1 cellular context compared by ENCODE assay signal in the genomic region with DNA sequence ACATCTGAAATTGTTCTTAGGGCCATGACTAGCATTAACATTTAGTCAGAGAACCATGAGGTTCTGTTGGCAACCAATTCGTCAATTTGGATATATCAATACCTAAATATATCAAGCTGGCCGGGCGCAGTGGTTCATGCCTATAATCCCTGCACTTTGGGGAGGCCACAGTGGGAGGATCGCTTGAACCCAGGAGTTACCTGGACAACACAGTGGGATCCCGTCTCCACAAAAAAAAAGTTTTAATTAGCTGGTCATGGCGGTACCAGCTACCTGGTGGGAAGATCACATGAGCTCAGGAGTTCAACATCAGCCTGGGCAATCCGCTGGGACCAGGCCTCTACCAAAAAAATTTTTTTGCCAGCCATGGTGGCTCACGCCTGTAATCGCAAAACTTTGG.
TF ChIP-seq lines count a peak whose summit lies in the region.

No MANE protein-coding gene starts in this region.

TF ChIP-seq in HCT116, 20 proteins besides CTCF, POLR2A, EP300 and RAD21 (continued from another document):
- TF ChIP-seq, protein P1, sequence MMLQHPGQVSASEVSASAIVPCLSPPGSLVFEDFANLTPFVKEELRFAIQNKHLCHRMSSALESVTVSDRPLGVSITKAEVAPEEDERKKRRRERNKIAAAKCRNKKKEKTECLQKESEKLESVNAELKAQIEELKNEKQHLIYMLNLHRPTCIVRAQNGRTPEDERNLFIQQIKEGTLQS (IDR thresholded peaks at IDR 0.05) = no peak
- TF ChIP-seq POLR2AphosphoS5 (IDR thresholded peaks at IDR 0.05; ENCODE audit: low read depth, low read length) (no peak), TCF7L2 (IDR thresholded peaks at IDR 0.05; ENCODE audit: borderline replicate concordance, extremely low read depth, insufficient read depth, insufficient read length) (no peak), CBX3 (IDR thresholded peaks at IDR 0.05; ENCODE audit: low read depth) (no peak)
- TF ChIP-seq, protein P2, sequence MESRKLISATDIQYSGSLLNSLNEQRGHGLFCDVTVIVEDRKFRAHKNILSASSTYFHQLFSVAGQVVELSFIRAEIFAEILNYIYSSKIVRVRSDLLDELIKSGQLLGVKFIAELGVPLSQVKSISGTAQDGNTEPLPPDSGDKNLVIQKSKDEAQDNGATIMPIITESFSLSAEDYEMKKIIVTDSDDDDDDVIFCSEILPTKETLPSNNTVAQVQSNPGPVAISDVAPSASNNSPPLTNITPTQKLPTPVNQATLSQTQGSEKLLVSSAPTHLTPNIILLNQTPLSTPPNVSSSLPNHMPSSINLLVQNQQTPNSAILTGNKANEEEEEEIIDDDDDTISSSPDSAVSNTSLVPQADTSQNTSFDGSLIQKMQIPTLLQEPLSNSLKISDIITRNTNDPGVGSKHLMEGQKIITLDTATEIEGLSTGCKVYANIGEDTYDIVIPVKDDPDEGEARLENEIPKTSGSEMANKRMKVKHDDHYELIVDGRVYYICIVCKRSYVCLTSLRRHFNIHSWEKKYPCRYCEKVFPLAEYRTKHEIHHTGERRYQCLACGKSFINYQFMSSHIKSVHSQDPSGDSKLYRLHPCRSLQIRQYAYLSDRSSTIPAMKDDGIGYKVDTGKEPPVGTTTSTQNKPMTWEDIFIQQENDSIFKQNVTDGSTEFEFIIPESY (IDR thresholded peaks at IDR 0.05; ENCODE audit: extremely low read depth, insufficient replicate concordance, low read length) = no peak
